24 cellular contexts compared by ENCODE assay signal in the genomic region with DNA sequence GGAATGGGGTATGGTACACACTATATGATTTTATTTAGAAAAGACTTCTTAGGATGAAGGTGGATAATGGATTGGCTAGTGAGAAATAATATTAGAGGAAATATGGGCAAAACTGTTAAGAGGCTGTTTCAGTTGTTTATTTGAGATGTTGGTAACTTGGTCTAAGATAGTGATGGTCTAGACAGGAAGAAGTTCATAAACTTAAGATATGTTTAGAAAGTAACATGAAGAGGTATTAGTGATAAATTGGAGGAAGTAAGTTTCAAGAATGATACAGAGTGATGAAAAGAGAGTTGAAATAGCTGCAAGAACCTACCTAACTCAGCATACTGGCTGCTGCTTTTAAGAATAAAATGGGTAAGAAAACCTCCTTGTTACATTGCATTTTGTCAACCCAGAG. TPM values are rescaled to one million over a fixed set of nuclear protein-coding genes. Genes with fewer than 3 reads are reported as not detected.
A peak's percentile ranks its signal among the peaks of the same experiment; 100 is the strongest.
DNase-seq lines count a peak whose midpoint lies in the region; ATAC-seq and TF ChIP-seq lines count a peak whose summit lies in the region.
"Had no signal": no experiment of that assay in that cellular context is flagged by ENCODE, and none has a peak within 500 bp of the region (broad histone marks: within the 10 kb centered on the region; RNA-seq: fewer than 3 reads in every experiment).

No MANE protein-coding gene starts in this region.

- peak overlapping the region; percentile 15 for H3K27ac Mint-ChIP-seq in activated T-helper 2 cell treated with anti-CD3 and anti-CD28 coated beads, Interferon-gamma antibody, Interleukin-2, Interleukin-4, amounts not matched to agents 10 μg/mL and 5 μg/mL and 100 μg/mL, durations not matched to agents 14 hours and 24 hours and 36 hours
- peak overlapping the region; percentile 81 for H3K27ac Mint-ChIP-seq in stimulated activated effector memory CD8-positive, alpha-beta T cell treated with anti-CD3 and anti-CD28 coated beads, Interleukin-12 subunit alpha, Interleukin-12 subunit beta, amount 100 ng/mL, for 72 hours
- H3K27ac Mint-ChIP-seq: mesothelial cell of epicardium had no signal

- intact Hi-C loops in activated T-helper 2 cell treated with anti-CD3 and anti-CD28 coated beads, Interferon-gamma antibody, Interleukin-2, Interleukin-4, amounts not matched to agents 10 μg/mL and 5 μg/mL and 100 μg/mL, durations not matched to agents 14 hours and 24 hours and 36 hours (cut with micrococcal nuclease) = no loop called here
- intact Hi-C loops in adrenal gland (cut with DNase I) = no loop called here

- H3K27ac ChIP-seq in Karpas-422 (ENCODE audit: low read length) = peak overlapping the region; percentile 99
- H3K27ac ChIP-seq in adrenal gland = no peak overlapping the region
- H3K27ac ChIP-seq: C4-2B, esophagus muscularis mucosa, gastroesophageal sphincter had no signal

- no peak overlapping the region for H3K4me3 ChIP-seq in Karpas-422 (ENCODE audit: low read length)
- no peak overlapping the region for H3K4me3 ChIP-seq in adrenal gland
- H3K4me3 ChIP-seq: esophagus muscularis mucosa, gastroesophageal sphincter, K562, skin epidermis had no signal

- H4K20me1 ChIP-seq in Karpas-422 (ENCODE audit: insufficient read depth, low read depth, low read length) = no peaks in the 10 kb centered on the region

- H3K4me1 Mint-ChIP-seq in activated T-cell treated with anti-CD3 and anti-CD28 coated beads, Interleukin-2, amount 50 U/mL, for 4 hours (ENCODE audit: low read depth) = peaks cover 86% of the 10 kb centered on the region
- H3K4me1 Mint-ChIP-seq in activated T-helper 2 cell treated with anti-CD3 and anti-CD28 coated beads, Interferon-gamma antibody, Interleukin-2, Interleukin-4, amounts not matched to agents 10 μg/mL and 5 μg/mL and 100 μg/mL, durations not matched to agents 14 hours and 24 hours and 36 hours (ENCODE audit: low read depth) = peaks cover 88% of the 10 kb centered on the region
- H3K4me1 Mint-ChIP-seq in stimulated activated effector memory CD8-positive, alpha-beta T cell treated with anti-CD3 and anti-CD28 coated beads, Interleukin-12 subunit alpha, Interleukin-12 subunit beta, amount 100 ng/mL, for 72 hours = peaks cover 66% of the 10 kb centered on the region
- H3K4me1 Mint-ChIP-seq: mesothelial cell of epicardium had no signal

- no peaks in the 10 kb centered on the region for H3K27me3 ChIP-seq in Karpas-422 (ENCODE audit: low read length)
- no peaks in the 10 kb centered on the region for H3K27me3 ChIP-seq in adrenal gland
- H3K27me3 ChIP-seq: esophagus muscularis mucosa, gastroesophageal sphincter had no signal

- peaks cover 2% of the 10 kb centered on the region for H3K36me3 Mint-ChIP-seq in activated T-cell treated with anti-CD3 and anti-CD28 coated beads, Interleukin-2, amount 50 U/mL, for 4 hours (ENCODE audit: insufficient read depth)
- H3K36me3 Mint-ChIP-seq in activated T-helper 2 cell treated with anti-CD3 and anti-CD28 coated beads, Interferon-gamma antibody, Interleukin-2, Interleukin-4, amounts not matched to agents 10 μg/mL and 5 μg/mL and 100 μg/mL, durations not matched to agents 14 hours and 24 hours and 36 hours (ENCODE audit: low read depth) = peaks cover 40% of the 10 kb centered on the region
- no peaks in the 10 kb centered on the region for H3K36me3 Mint-ChIP-seq in stimulated activated effector memory CD8-positive, alpha-beta T cell treated with anti-CD3 and anti-CD28 coated beads, Interleukin-12 subunit alpha, Interleukin-12 subunit beta, amount 100 ng/mL, for 72 hours
- H3K36me3 Mint-ChIP-seq: mesothelial cell of epicardium had no signal

- H3K9me3 ChIP-seq in Karpas-422 (ENCODE audit: low read length) (peaks cover 4% of the 10 kb centered on the region; the same call in 1 of the 2 replicates), adrenal gland (replicated peaks in 1 of 3) (no peaks in the 10 kb centered on the region)
- H3K9me3 ChIP-seq: esophagus muscularis mucosa, gastroesophageal sphincter had no signal

- TF ChIP-seq POLR2A in adrenal gland (IDR thresholded peaks at IDR 0.05) = no peak

- H3K27me3 Mint-ChIP-seq in activated T-cell treated with anti-CD3 and anti-CD28 coated beads, Interleukin-2, amount 50 U/mL, for 4 hours (ENCODE audit: low read depth) = no peaks in the 10 kb centered on the region
- no peaks in the 10 kb centered on the region for H3K27me3 Mint-ChIP-seq in activated T-helper 2 cell treated with anti-CD3 and anti-CD28 coated beads, Interferon-gamma antibody, Interleukin-2, Interleukin-4, amounts not matched to agents 10 μg/mL and 5 μg/mL and 100 μg/mL, durations not matched to agents 14 hours and 24 hours and 36 hours (ENCODE audit: low read depth)

- H3K4me3 Mint-ChIP-seq in activated T-cell treated with anti-CD3 and anti-CD28 coated beads, Interleukin-2, amount 50 U/mL, for 4 hours = peak overlapping the region; percentile 19
- no peak overlapping the region for H3K4me3 Mint-ChIP-seq in activated T-helper 2 cell treated with anti-CD3 and anti-CD28 coated beads, Interferon-gamma antibody, Interleukin-2, Interleukin-4, amounts not matched to agents 10 μg/mL and 5 μg/mL and 100 μg/mL, durations not matched to agents 14 hours and 24 hours and 36 hours (ENCODE audit: low read depth)
- H3K4me3 Mint-ChIP-seq in stimulated activated effector memory CD8-positive, alpha-beta T cell treated with anti-CD3 and anti-CD28 coated beads, Interleukin-12 subunit alpha, Interleukin-12 subunit beta, amount 100 ng/mL, for 72 hours = peak overlapping the region; percentile 40
- H3K4me3 Mint-ChIP-seq: activated T-helper 1 cell treated with anti-CD3 and anti-CD28 coated beads, Interleukin-12 subunit alpha, Interleukin-12 subunit beta, Interleukin-2, Interleukin-4 antibody, amounts not matched to agents 30 ng/mL and 10 ng/mL and 1 ng/mL, durations not matched to agents 14 hours and 24 hours and 36 hours; mesothelial cell of epicardium had no signal

- H3K79me2 ChIP-seq in Karpas-422 (ENCODE audit: low read length) = no peaks in the 10 kb centered on the region

- no peak for TF ChIP-seq CTCF in adrenal gland (IDR thresholded peaks at IDR 0.05)

- no peak overlapping the region for H3K9ac ChIP-seq in Karpas-422 (ENCODE audit: low read length)

- H3K4me1 ChIP-seq in Karpas-422 (ENCODE audit: low read length) (peaks cover 92% of the 10 kb centered on the region), adrenal gland (replicated peaks in 1 of 2) (no peaks in the 10 kb centered on the region)
- H3K4me1 ChIP-seq: esophagus muscularis mucosa, gastroesophageal sphincter had no signal

- no peak for ATAC-seq in activated T-cell treated with anti-CD3 and anti-CD28 coated beads, Interleukin-2, amount 50 U/mL, for 4 hours
- no peak for ATAC-seq in stimulated activated effector memory CD8-positive, alpha-beta T cell treated with anti-CD3 and anti-CD28 coated beads, Interleukin-12 subunit alpha, Interleukin-12 subunit beta, amount 100 ng/mL, for 72 hours
- ATAC-seq in GM21786 (IDR thresholded peaks at IDR 0.05; ENCODE audit: unreplicated experiment) = no peak
- ATAC-seq in left lobe of liver = no peak
- ATAC-seq: gastroesophageal sphincter, K562, left cardiac atrium, Panc1 had no signal

- no peak overlapping the region for H3K4me2 ChIP-seq in Karpas-422 (ENCODE audit: low read depth, low read length, poor library complexity, severe bottlenecking)

- H3K9me3 Mint-ChIP-seq in activated T-cell treated with anti-CD3 and anti-CD28 coated beads, Interleukin-2, amount 50 U/mL, for 4 hours = peaks cover 17% of the 10 kb centered on the region
- peaks cover 15% of the 10 kb centered on the region for H3K9me3 Mint-ChIP-seq in activated T-helper 2 cell treated with anti-CD3 and anti-CD28 coated beads, Interferon-gamma antibody, Interleukin-2, Interleukin-4, amounts not matched to agents 10 μg/mL and 5 μg/mL and 100 μg/mL, durations not matched to agents 14 hours and 24 hours and 36 hours
- peaks cover 15% of the 10 kb centered on the region for H3K9me3 Mint-ChIP-seq in stimulated activated effector memory CD8-positive, alpha-beta T cell treated with anti-CD3 and anti-CD28 coated beads, Interleukin-12 subunit alpha, Interleukin-12 subunit beta, amount 100 ng/mL, for 72 hours

- no peaks in the 10 kb centered on the region for H3K9me2 ChIP-seq in Karpas-422 (replicated peaks; ENCODE audit: insufficient read depth, low read length)

- DNase-seq in activated T-cell treated with anti-CD3 and anti-CD28 coated beads, Interleukin-2, amount 50 U/mL, for 4 hours = no peak
- no peak for DNase-seq in activated T-cell treated with anti-CD3 and anti-CD28 coated beads, Interleukin-2, amount 50 U/mL, for 1 hour
- no peak for DNase-seq in Karpas-422
- no peak for DNase-seq in activated T-helper 2 cell treated with anti-CD3 and anti-CD28 coated beads, Interferon-gamma antibody, Interleukin-2, Interleukin-4, amounts not matched to agents 10 μg/mL and 5 μg/mL and 100 μg/mL, durations not matched to agents 14 hours and 24 hours and 36 hours (ENCODE audit: low spot score)
- DNase-seq in stimulated activated effector memory CD8-positive, alpha-beta T cell treated with anti-CD3 and anti-CD28 coated beads, Interleukin-12 subunit alpha, Interleukin-12 subunit beta, amount 100 ng/mL, for 72 hours (ENCODE audit: low spot score in 2 of 2) = no peak
- no peak for DNase-seq in adrenal gland
- DNase-seq in left lobe of liver (ENCODE audit: low spot score) = no peak
- DNase-seq: activated CD4-positive, alpha-beta T cell treated with anti-CD3 and anti-CD28 coated beads for 48 hours; anterior cingulate cortex; left cardiac atrium; MV-4-11; NCI-H1930; NCI-H345; stimulated activated CD4-positive, alpha-beta T cell treated with anti-CD3 and anti-CD28 coated beads, Interleukin-4, amount 100 ng/mL, for 1 hour had no signal

- H2AFZ ChIP-seq in Karpas-422 (ENCODE audit: low read length) = peak overlapping the region; percentile 36; the same call in 1 of the 2 replicates

- H3K36me3 ChIP-seq in Karpas-422 (ENCODE audit: insufficient read depth, low read length) = no peaks in the 10 kb centered on the region; the same call in 1 of the 2 replicates
- no peaks in the 10 kb centered on the region for H3K36me3 ChIP-seq in adrenal gland (replicated peaks in 1 of 2)
- H3K36me3 ChIP-seq: esophagus muscularis mucosa, gastroesophageal sphincter had no signal

RNA-seq across cellular contexts. Expression of a gene that starts 9.2 kb away (rescaled TPM):
- 100 to 1,000 TPM; 181 to 243 (median 224) TPM for total RNA-seq in activated T-cell treated with anti-CD3 and anti-CD28 coated beads, Interleukin-2, amount 50 U/mL, for 4 hours
- 367 and 812 TPM in 2 replicates for total RNA-seq in Karpas-422 (2014; rRNA removed; shearing (Covaris generic); ENCODE audit: low replicate concordance)
- 321 and 333 TPM in 2 replicates for total RNA-seq in activated T-helper 2 cell treated with anti-CD3 and anti-CD28 coated beads, Interferon-gamma antibody, Interleukin-2, Interleukin-4, amounts not matched to agents 10 μg/mL and 5 μg/mL and 100 μg/mL, durations not matched to agents 14 hours and 24 hours and 36 hours
- total RNA-seq in adrenal gland (10 to 100 TPM in 7 of 8 donors, 1 to 10 TPM in 1; 3.5 to 33.0 (median 21.5) TPM), left lobe of liver (5.4 TPM)
- polyA plus RNA-seq in adrenal gland = 10 to 100 TPM in 1 of 3 donors, 1 to 10 TPM in 2; 2.5 to 11.6 (median 4.7) TPM
- total RNA-seq: mesothelial cell of epicardium, pulmonary artery endothelial cell had no signal
